ENCODE assay signal across 8 cellular contexts in the genomic region with DNA sequence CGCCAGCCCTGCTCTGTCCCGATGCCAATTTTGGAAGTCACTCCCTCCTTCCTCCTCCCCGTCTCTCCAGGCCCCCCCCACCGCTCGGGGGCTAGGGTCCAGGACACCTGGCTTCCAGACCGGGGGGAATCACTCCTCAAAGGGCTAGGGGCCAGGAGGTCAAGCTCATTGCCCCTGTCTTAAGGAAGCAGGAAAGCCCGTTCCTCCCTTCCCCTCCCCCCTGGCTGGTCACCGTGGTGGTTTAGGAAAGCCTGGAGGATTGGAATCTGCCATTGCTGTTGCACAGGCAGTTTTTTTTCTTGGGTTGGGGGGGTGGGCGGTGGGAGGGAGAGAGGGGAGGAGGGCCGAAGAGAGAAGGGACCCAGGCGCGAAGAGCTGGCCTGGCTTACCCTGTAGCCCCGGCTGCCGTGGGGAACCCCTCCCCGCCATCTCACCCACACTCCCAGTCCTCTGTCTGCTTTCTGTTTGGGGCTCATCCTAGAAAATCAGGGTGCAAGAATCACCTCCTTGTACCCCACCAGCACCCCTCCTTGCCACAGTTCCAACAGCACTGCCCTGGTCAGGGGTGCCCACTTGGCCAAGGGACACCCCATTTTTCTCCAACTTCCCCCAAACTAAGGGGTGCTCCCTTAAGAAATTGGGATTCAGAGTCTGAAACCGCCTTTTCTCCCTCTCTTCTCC. TPM values are rescaled to one million over a fixed set of nuclear protein-coding genes. Genes with fewer than 3 reads are reported as not detected.
DNase-seq lines count a peak whose midpoint lies in the region; ATAC-seq, FAIRE-seq and TF ChIP-seq lines count a peak whose summit lies in the region.

No MANE protein-coding gene starts in this region.

- H3K27me3 ChIP-seq in keratinocyte (ENCODE audit: control insufficient read depth, extremely low read depth, insufficient read depth, low read length), result peaks cover 12% of the 10 kb centered on the region

- POLR2A ChIA-PET in MCF 10A (lab: Yijun Ruan, JAX), result interaction anchor here (0.7 to 2.0 kb wide), 3 partner anchors 8 to 16 kb away, joined by 4 to 15 read pairs (median 10); a partner anchor contains a TSS

- H3K9ac ChIP-seq in keratinocyte (ENCODE audit: control insufficient read depth, extremely low read depth, insufficient read depth, low read length), result peak overlapping the region; percentile 66

- BruUV-seq in MCF 10A (replicated peaks; lab: Mats Ljungman, UMichigan), result no TSS peak

- peak overlapping the region; percentile 67 for H3K4me3 Mint-ChIP-seq in MCF 10A (ENCODE audit: unreplicated experiment)

- peaks cover 2% of the 10 kb centered on the region for H3K9me1 ChIP-seq in keratinocyte (ENCODE audit: control insufficient read depth, extremely low read depth, insufficient read depth, low read length)

- TF ChIP-seq CTCF in MCF 10A (IDR thresholded peaks at IDR 0.05; ENCODE audit: unreplicated experiment) (no peak), keratinocyte (optimal IDR thresholded peaks at IDR 0.05 in 1 of 3, IDR thresholded peaks at IDR 0.05 in 1 of 3, conservative IDR thresholded peaks at IDR 0.05 in 1 of 3; ENCODE audit: extremely low read depth in 1 of 3, insufficient read depth in 2 of 3, low read length in 3 of 3) (no peak)

- H3K27me3 Mint-ChIP-seq in MCF 10A (ENCODE audit: insufficient read depth, unreplicated experiment), result no peaks in the 10 kb centered on the region

- H3K4me1 ChIP-seq in keratinocyte (ENCODE audit: control insufficient read depth, extremely low read depth, insufficient read depth, low read length), result peaks cover 10% of the 10 kb centered on the region

- H3K79me2 ChIP-seq in keratinocyte (ENCODE audit: control insufficient read depth, insufficient read depth, low read length), result no peaks in the 10 kb centered on the region

- H3K4me3 ChIP-seq in keratinocyte (ENCODE audit: control insufficient read depth in 2 of 3, extremely low read depth in 1 of 3, insufficient read depth in 2 of 3, low read depth in 1 of 3, low read length in 3 of 3), result peak overlapping the region; percentile 23 to 55 (median 37)

- peaks cover 4 to 5% of the 10 kb centered on the region in 2 experiments for H3K36me3 ChIP-seq in keratinocyte (ENCODE audit: control insufficient read depth in 2 of 2, extremely low read depth in 1 of 2, insufficient read depth in 2 of 2, low read length in 2 of 2)

- ATAC-seq in GM18861 (IDR thresholded peaks at IDR 0.05; ENCODE audit: unreplicated experiment), result no peak
- no peak for ATAC-seq in HG03108 (IDR thresholded peaks at IDR 0.05; ENCODE audit: unreplicated experiment)

- intact Hi-C loops in MCF 10A (cut with micrococcal nuclease), result loop anchor here (5.0 kb wide), 1 partner anchor 353 kb away; no protein-coding TSS in a partner anchor

- H3K4me2 ChIP-seq in keratinocyte (ENCODE audit: control insufficient read depth, extremely low read depth, insufficient read depth, low read depth, low read length), result peak overlapping the region; percentile 82

- peak overlapping the region; percentile 31 for H3K27ac ChIP-seq in keratinocyte (ENCODE audit: control insufficient read depth, insufficient read depth, low read length)
- peak overlapping the region; percentile 47 for H3K27ac ChIP-seq in substantia nigra (ENCODE audit: low read depth, low read length, poor library complexity, severe bottlenecking)

- dilution Hi-C loops in keratinocyte (cut with MboI; ENCODE audit: extremely low pct_ligation_motif_present, low sequenced_read_pairs), result no loop called here

- H3K27ac Mint-ChIP-seq in MCF 10A (ENCODE audit: low read depth, unreplicated experiment), result peak overlapping the region; percentile 92

- H3K36me3 Mint-ChIP-seq in MCF 10A (ENCODE audit: insufficient read depth, unreplicated experiment), result peaks cover 6% of the 10 kb centered on the region

- peaks cover 23% of the 10 kb centered on the region for H3K4me1 Mint-ChIP-seq in MCF 10A (ENCODE audit: insufficient read depth, unreplicated experiment)

- DNase-seq in ACHN (peak; percentile 64), Kasumi-1 (lab: John Stamatoyannopoulos, UW) (peak; percentile 6 to 7), MCF 10A (ENCODE audit: unreplicated experiment) (peak; percentile 56), keratinocyte (ENCODE audit: low read depth, low spot score) (no peak), substantia nigra (lab: John Stamatoyannopoulos, UW) (peak in 17 of 49 donors; percentile 9 to 72 (median 29)), NOMO-1 (lab: John Stamatoyannopoulos, UW; ENCODE audit: unreplicated experiment in 2 of 2) (no peak)

- CTCF ChIA-PET in MCF 10A (lab: Yijun Ruan, JAX), result interaction anchor here (0.6 to 5.3 kb wide), 8 partner anchors 12 to 356 kb away, joined by 3 to 48 read pairs (median 5); no protein-coding TSS in a partner anchor

- H4K20me1 ChIP-seq in keratinocyte (ENCODE audit: control insufficient read depth, extremely low read depth, insufficient read depth, low read length), result no peaks in the 10 kb centered on the region

- no peaks in the 10 kb centered on the region for H3K9me3 Mint-ChIP-seq in MCF 10A (ENCODE audit: unreplicated experiment)

- FAIRE-seq in keratinocyte (lab: Jason Lieb, UNC), result no peak

- peak overlapping the region; percentile 84 for H2AFZ ChIP-seq in keratinocyte (ENCODE audit: control insufficient read depth, low read length)

- H3K9me3 ChIP-seq in keratinocyte (ENCODE audit: control insufficient read depth, low read depth, low read length), result no peaks in the 10 kb centered on the region

- in situ Hi-C loops in ACHN (cut with HindIII; ENCODE audit: low pct_ligation_motif_present, low pct_unique_long_range_greater_than_20kb, low sequenced_read_pairs), result no loop called here

RNA-seq across cellular contexts. Expression of a gene that starts 2.9 kb away (rescaled TPM):
- not detected in 2 replicates for total RNA-seq in MCF 10A (2022)
- polyA plus RNA-seq in keratinocyte, result not detected in 3 replicates
- 0.17 TPM for polyA plus RNA-seq in keratinocyte (2011; ENCODE audit: low read depth)
- polyA plus RNA-seq in keratinocyte (2011; cell fraction: cytosol; rRNA removed), result not detected in 2 replicates
- polyA plus RNA-seq in keratinocyte (2011; cell fraction: nucleus; rRNA removed), result not detected in 2 replicates
- polyA plus RNA-seq in keratinocyte (2012; ENCODE audit: low replicate concordance), result 0.13 TPM in 1 of 2 replicates, not detected in the other
- not detected in 3 replicates for polyA minus RNA-seq in keratinocyte
- not detected for polyA minus RNA-seq in keratinocyte (2011; cell fraction: cytosol; rRNA and poly(A)+ RNA removed)
- not detected in 2 replicates for polyA minus RNA-seq in keratinocyte (2011; cell fraction: nucleus; rRNA and poly(A)+ RNA removed)

RNA-seq across cellular contexts. Expression of a gene that starts 7.6 kb away (rescaled TPM):
- 155 and 209 TPM in 2 replicates for total RNA-seq in MCF 10A (2022)
- polyA plus RNA-seq in keratinocyte, result 87.0 to 267 TPM (median 99.7 TPM) in 3 replicates
- polyA plus RNA-seq in keratinocyte (2011; ENCODE audit: low read depth), result 43.9 TPM
- polyA plus RNA-seq in keratinocyte (2011; cell fraction: cytosol; rRNA removed), result 161 and 215 TPM in 2 replicates
- 74.7 and 90.0 TPM in 2 replicates for polyA plus RNA-seq in keratinocyte (2011; cell fraction: nucleus; rRNA removed)
- polyA plus RNA-seq in keratinocyte (2012; ENCODE audit: low replicate concordance), result 396 and 610 TPM in 2 replicates
- polyA minus RNA-seq in keratinocyte, result 51.4 to 165 TPM (median 70.6 TPM) in 3 replicates
- 175 TPM for polyA minus RNA-seq in keratinocyte (2011; cell fraction: cytosol; rRNA and poly(A)+ RNA removed)
- 60.8 and 61.2 TPM in 2 replicates for polyA minus RNA-seq in keratinocyte (2011; cell fraction: nucleus; rRNA and poly(A)+ RNA removed)

RNA-seq across cellular contexts. Expression of a gene that starts 15.8 kb away (rescaled TPM):
- total RNA-seq in MCF 10A (2022), result 7.5 and 11.1 TPM in 2 replicates
- 2.2 to 6.9 TPM (median 2.7 TPM) in 3 replicates for polyA plus RNA-seq in keratinocyte
- polyA plus RNA-seq in keratinocyte (2011; ENCODE audit: low read depth), result 1.8 TPM
- 1.7 and 2.5 TPM in 2 replicates for polyA plus RNA-seq in keratinocyte (2011; cell fraction: cytosol; rRNA removed)
- polyA plus RNA-seq in keratinocyte (2011; cell fraction: nucleus; rRNA removed), result 10.5 and 11.0 TPM in 2 replicates
- 5.0 and 7.4 TPM in 2 replicates for polyA plus RNA-seq in keratinocyte (2012; ENCODE audit: low replicate concordance)
- polyA minus RNA-seq in keratinocyte, result 3.6 to 19.2 TPM (median 4.0 TPM) in 3 replicates
- 3.3 TPM for polyA minus RNA-seq in keratinocyte (2011; cell fraction: cytosol; rRNA and poly(A)+ RNA removed)
- 6.5 and 9.2 TPM in 2 replicates for polyA minus RNA-seq in keratinocyte (2011; cell fraction: nucleus; rRNA and poly(A)+ RNA removed)

RNA-seq across cellular contexts. Expression of a gene that starts 23.9 kb away (rescaled TPM):
- not detected in 2 replicates for total RNA-seq in MCF 10A (2022)
- polyA plus RNA-seq in keratinocyte, result 0.09 TPM in 1 of 3 replicates, not detected in the others
- not detected for polyA plus RNA-seq in keratinocyte (2011; ENCODE audit: low read depth)
- not detected in 2 replicates for polyA plus RNA-seq in keratinocyte (2011; cell fraction: cytosol; rRNA removed)
- polyA plus RNA-seq in keratinocyte (2011; cell fraction: nucleus; rRNA removed), result not detected in 2 replicates
- 0.21 and 0.23 TPM in 2 replicates for polyA plus RNA-seq in keratinocyte (2012; ENCODE audit: low replicate concordance)
- polyA minus RNA-seq in keratinocyte, result not detected in 3 replicates
- polyA minus RNA-seq in keratinocyte (2011; cell fraction: cytosol; rRNA and poly(A)+ RNA removed), result not detected
- polyA minus RNA-seq in keratinocyte (2011; cell fraction: nucleus; rRNA and poly(A)+ RNA removed), result not detected in 2 replicates

RNA-seq across cellular contexts. Expression of a gene that starts 24.1 kb away (rescaled TPM):
- total RNA-seq in MCF 10A (2022), result not detected in 2 replicates
- polyA plus RNA-seq in keratinocyte, result 0.19 to 0.35 TPM (median 0.22 TPM) in 3 replicates
- polyA plus RNA-seq in keratinocyte (2011; ENCODE audit: low read depth), result not detected
- 0.18 and 0.22 TPM in 2 replicates for polyA plus RNA-seq in keratinocyte (2011; cell fraction: cytosol; rRNA removed)
- polyA plus RNA-seq in keratinocyte (2011; cell fraction: nucleus; rRNA removed), result 0.20 and 0.33 TPM in 2 replicates
- 0.41 and 0.85 TPM in 2 replicates for polyA plus RNA-seq in keratinocyte (2012; ENCODE audit: low replicate concordance)
- polyA minus RNA-seq in keratinocyte, result 0.13 to 0.20 TPM in 2 of 3 replicates, not detected in the other
- polyA minus RNA-seq in keratinocyte (2011; cell fraction: cytosol; rRNA and poly(A)+ RNA removed), result not detected
- not detected in 2 replicates for polyA minus RNA-seq in keratinocyte (2011; cell fraction: nucleus; rRNA and poly(A)+ RNA removed)

Comparison
In these comparisons a context has a peak if more than half of its experiments do, and no peak if none do; other contexts are left out.
1. DNase-seq: peak in ACHN (single experiment), Kasumi-1 (2 of 2) and MCF 10A (single experiment); none in keratinocyte (single experiment) and NOMO-1 (0 of 2).